ENCODE assay signal across 14 cellular contexts in genomic region chr12:117118838-117119591, GRCh38. TPM values are rescaled to one million over a fixed set of nuclear protein-coding genes. Genes with fewer than 3 reads are reported as not detected.
DNase-seq lines count a peak whose midpoint lies in the region; ATAC-seq and TF ChIP-seq lines count a peak whose summit lies in the region.
"Had no signal": no experiment of that assay in that cellular context is flagged by ENCODE, and none has a peak within 500 bp of the region (broad histone marks: within the 10 kb centered on the region; RNA-seq: fewer than 3 reads in every experiment).

No MANE protein-coding gene starts in this region.

- no peak overlapping the region for H2BK20ac ChIP-seq in H9 (ENCODE audit: low read depth, low read length, poor library complexity, severe bottlenecking)

- H2BK5ac ChIP-seq in H9 (ENCODE audit: insufficient read length, low read length) = no peak overlapping the region

- no peaks in the 10 kb centered on the region for H3K36me3 Mint-ChIP-seq in H9 (ENCODE audit: insufficient read depth in 1 of 3, low read depth in 3 of 3)
- H3K36me3 Mint-ChIP-seq: activated naive CD4-positive, alpha-beta T cell treated with anti-CD3 and anti-CD28 coated beads, Interleukin-2, amount 50 U/mL, for 72 hours; naive thymus-derived CD8-positive, alpha-beta T cell had no signal

- TF ChIP-seq CTCF in H9 (conservative IDR thresholded peaks at IDR 0.05) (no peak), body of pancreas (IDR thresholded peaks at IDR 0.05) (no peak)

- no peaks in the 10 kb centered on the region for H3K36me3 ChIP-seq in body of pancreas (replicated peaks in 1 of 2; ENCODE audit: insufficient read depth in 1 of 2, low read depth in 2 of 2)
- H3K36me3 ChIP-seq: tibial artery had no signal

- no peak overlapping the region for H4K8ac ChIP-seq in H9 (replicated peaks; ENCODE audit: insufficient read length, low read depth, low read length)

- intact Hi-C loops in body of pancreas (cut with DNase I) = loop anchor here (5.0 kb wide), 1 partner anchor 92 kb away; no protein-coding TSS in a partner anchor

- H2BK15ac ChIP-seq in H9 (ENCODE audit: low read depth, low read length) = no peak overlapping the region

- H3K79me2 ChIP-seq in H9 (ENCODE audit: insufficient read depth, low read length) = no peaks in the 10 kb centered on the region

- H4K5ac ChIP-seq in H9 (ENCODE audit: insufficient read length, low read depth, low read length) = no peak overlapping the region

- H3K27me3 ChIP-seq in H9 (ENCODE audit: insufficient read depth, low read length) (no peaks in the 10 kb centered on the region), body of pancreas (no peaks in the 10 kb centered on the region)
- H3K27me3 ChIP-seq: tibial artery had no signal

- no peak overlapping the region for H4K91ac ChIP-seq in H9 (ENCODE audit: insufficient read length, low read depth, low read length)

- H3K18ac ChIP-seq in H9 (ENCODE audit: insufficient read length, low read depth, low read length) = no peak overlapping the region

- WGBS in H9 (ENCODE audit: extremely low coverage, insufficient read length, low lambda C conversion rate) = no CpG with 5 or more reads among the region's 18 CpGs
- 74 to 82% methylated on average over 4 to 18 of the region's 18 CpGs for WGBS in body of pancreas, 2 donors

- H3K27ac ChIP-seq in H9 (ENCODE audit: insufficient read length, low read depth, low read length) = no peak overlapping the region
- H3K27ac ChIP-seq in body of pancreas = no peak overlapping the region
- H3K27ac ChIP-seq: RWPE1, tibial artery had no signal

- peaks cover 12 to 15% of the 10 kb centered on the region in 2 experiments for H3K4me1 Mint-ChIP-seq in H9

- no peaks in the 10 kb centered on the region for H3K4me1 ChIP-seq in H9 (ENCODE audit: insufficient read depth, low read length)
- H3K4me1 ChIP-seq in body of pancreas = peaks cover 13% of the 10 kb centered on the region

- no peak overlapping the region for H3K4me3 Mint-ChIP-seq in H9
- H3K4me3 Mint-ChIP-seq: naive thymus-derived CD8-positive, alpha-beta T cell had no signal

- no peaks in the 10 kb centered on the region for H3K23me2 ChIP-seq in H9 (ENCODE audit: insufficient read length, low read depth, low read length, poor library complexity, severe bottlenecking)

- no peaks in the 10 kb centered on the region for H3K79me1 ChIP-seq in H9 (ENCODE audit: insufficient read depth, low read depth, low read length, poor library complexity, severe bottlenecking)

- TF ChIP-seq POLR2A in body of pancreas (IDR thresholded peaks at IDR 0.05) = no peak

- H3K4ac ChIP-seq in H9 (ENCODE audit: low read depth, low read length) = no peak overlapping the region

- H2BK12ac ChIP-seq in H9 (ENCODE audit: insufficient read length, low read depth, low read length) = no peak overlapping the region

- H3K9me3 ChIP-seq in H9 (ENCODE audit: control insufficient read depth, low read depth, low read length) = no peaks in the 10 kb centered on the region
- no peaks in the 10 kb centered on the region for H3K9me3 ChIP-seq in body of pancreas
- H3K9me3 ChIP-seq: tibial artery had no signal

- H3K27ac Mint-ChIP-seq in H9 = no peak overlapping the region
- H3K27ac Mint-ChIP-seq: activated naive CD4-positive, alpha-beta T cell treated with anti-CD3 and anti-CD28 coated beads, Interleukin-2, amount 50 U/mL, for 72 hours had no signal

- no peaks in the 10 kb centered on the region for H4K20me1 ChIP-seq in H9 (ENCODE audit: control insufficient read depth, insufficient read depth, insufficient read length)

- no peak overlapping the region for H3K56ac ChIP-seq in H9 (ENCODE audit: insufficient read length, low read depth, low read length)

- no peak overlapping the region for H2AFZ ChIP-seq in H9 (ENCODE audit: low read length)

- H3T11ph ChIP-seq in H9 (ENCODE audit: low read length) = no peak overlapping the region

- no peak overlapping the region for H2AK5ac ChIP-seq in H9 (ENCODE audit: insufficient read length, low read length)

- peaks cover 6% of the 10 kb centered on the region for H3K27me3 Mint-ChIP-seq in H9 (ENCODE audit: low read depth)
- H3K27me3 Mint-ChIP-seq: naive thymus-derived CD8-positive, alpha-beta T cell had no signal

- no peak overlapping the region for H3K4me2 ChIP-seq in H9 (ENCODE audit: insufficient read depth, insufficient read length, low read length)

- H3K9ac ChIP-seq in H9 (ENCODE audit: extremely low read depth, insufficient read length, low read length) = no peak overlapping the region

- ATAC-seq in GM18498 (IDR thresholded peaks at IDR 0.05; ENCODE audit: unreplicated experiment) (no peak), body of pancreas (no peak)

- H3K14ac ChIP-seq in H9 (ENCODE audit: insufficient read depth, low read length) = no peak overlapping the region; the same call in 1 of the 2 replicates

- H3K9me3 Mint-ChIP-seq in H9 = no peaks in the 10 kb centered on the region
- H3K9me3 Mint-ChIP-seq: activated naive CD4-positive, alpha-beta T cell treated with anti-CD3 and anti-CD28 coated beads, Interleukin-2, amount 50 U/mL, for 72 hours; naive thymus-derived CD8-positive, alpha-beta T cell had no signal

- H3K4me3 ChIP-seq in body of pancreas = no peak overlapping the region
- H3K4me3 ChIP-seq: coronary artery, skin epidermis, tibial artery had no signal

- H3K23ac ChIP-seq in H9 (ENCODE audit: insufficient read length, low read depth, low read length) = no peak overlapping the region

- DNase-seq in H9 (peak; percentile 66), NCI-H2107 treated with DMSO at 0.1 percent for 48 hours (lab: John Stamatoyannopoulos, UW; ENCODE audit: unreplicated experiment) (peak; percentile 75), ecto neural progenitor cell (ENCODE audit: low spot score) (peak; percentile 88), middle frontal gyrus (ENCODE audit: extremely low spot score, low spot score) (peak; percentile 42), GM19240 (ENCODE audit: insufficient read length, low spot score) (no peak), body of pancreas (no peak)
- DNase-seq in stimulated activated CD8-positive, alpha-beta memory T cell treated with anti-CD3 and anti-CD28 coated beads, Interleukin-4, amount 100 ng/mL, for 48 hours = no peak

- H2BK120ac ChIP-seq in H9 (ENCODE audit: low read depth, low read length, poor library complexity, severe bottlenecking) = no peak overlapping the region

RNA-seq across cellular contexts. Expression of gene TESC, which starts 19.8 kb away (rescaled TPM):
- total RNA-seq in H9 (2021) = 5.4 and 5.8 TPM in 2 replicates
- 100 to 1,000 TPM; 110 to 127 TPM for total RNA-seq in body of pancreas
- total RNA-seq: naive thymus-derived CD8-positive, alpha-beta T cell had no signal

Comparison
In these comparisons a context has a peak if more than half of its experiments do, and no peak if none do; other contexts are left out.
1. DNase-seq: peak in H9 (single experiment), NCI-H2107 treated with DMSO at 0.1 percent for 48 hours (single experiment), ecto neural progenitor cell (single experiment) and middle frontal gyrus (single experiment); none in stimulated activated CD8-positive, alpha-beta memory T cell treated with anti-CD3 and anti-CD28 coated beads, Interleukin-4, amount 100 ng/mL, for 48 hours (single experiment), GM19240 (single experiment) and body of pancreas (0 of 4).
2. RNA of gene TESC, which starts 19.8 kb away (total RNA-seq): 110 to 127 TPM in body of pancreas; 5.4 to 5.8 TPM in H9; every median in the first group is over 10 times any median in the second.